Comparison of ENCODE assay signal across 10 cellular contexts in the genomic region with DNA sequence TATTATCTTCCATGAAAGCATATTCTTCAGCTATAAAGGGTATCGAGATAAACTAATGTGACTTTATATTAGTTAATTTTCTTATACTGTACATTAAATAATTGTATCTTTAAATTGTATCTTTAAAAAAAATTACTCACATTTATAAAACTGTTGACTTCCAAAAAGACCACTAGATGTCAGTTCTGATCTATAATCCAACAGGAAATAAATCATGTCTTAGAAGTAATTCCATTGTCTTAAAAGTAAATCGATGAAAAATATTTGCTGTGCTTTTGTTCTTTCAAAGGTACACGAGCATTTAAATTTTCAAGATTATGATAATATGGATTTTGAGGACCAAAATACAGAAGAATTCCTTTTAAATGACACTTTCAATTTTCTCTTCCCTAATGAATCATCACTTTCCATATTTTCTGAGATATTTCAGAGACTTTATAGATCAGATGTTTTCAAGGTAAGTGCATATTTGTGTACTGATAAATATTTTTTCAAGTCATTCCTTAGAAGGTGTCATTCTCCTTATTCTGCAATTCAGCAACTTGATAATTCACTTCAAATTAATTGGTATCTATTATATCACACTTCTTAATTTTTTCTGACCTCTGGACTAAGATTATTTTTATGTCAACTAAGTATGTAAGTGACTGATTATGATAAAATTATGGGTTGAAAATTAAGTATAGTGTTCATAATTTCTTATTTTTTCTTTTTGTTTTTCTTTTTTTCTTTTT.
DNase-seq lines count a peak whose midpoint lies in the region; ATAC-seq and TF ChIP-seq lines count a peak whose summit lies in the region.
"Had no signal": no experiment of that assay in that cellular context is flagged by ENCODE, and none has a peak within 500 bp of the region (broad histone marks: within the 10 kb centered on the region; RNA-seq: fewer than 3 reads in every experiment).

No MANE protein-coding gene starts in this region.

- 33 to 36% methylated on average over 3 of the region's 3 CpGs for WGBS in body of pancreas, 2 donors

- H3K4me1 ChIP-seq in body of pancreas = no peaks in the 10 kb centered on the region

- peak in 6 of 7 experiments; percentile 15 to 59 (median 48) for TF ChIP-seq CTCF in body of pancreas (IDR thresholded peaks at IDR 0.05)

- no peaks in the 10 kb centered on the region for H3K9me3 ChIP-seq in body of pancreas
- H3K9me3 ChIP-seq: BLaER1 treated with 17β-estradiol and CSF1 and Interleukin-3, amounts not matched to agents 10 nM and 100 nM had no signal

- intact Hi-C loops in body of pancreas (cut with DNase I) = no loop called here

- no peak overlapping the region for H3K4me3 ChIP-seq in body of pancreas
- H3K4me3 ChIP-seq: BLaER1 treated with 17β-estradiol and CSF1 and Interleukin-3, amounts not matched to agents 10 nM and 100 nM had no signal

- in situ Hi-C loops in G401 (cut with HindIII; ENCODE audit: low sequenced_read_pairs) = no loop called here

- no peak for TF ChIP-seq POLR2A in body of pancreas (IDR thresholded peaks at IDR 0.05)

- H3K27me3 ChIP-seq in body of pancreas = no peaks in the 10 kb centered on the region
- H3K27me3 ChIP-seq: BLaER1 treated with 17β-estradiol and CSF1 and Interleukin-3, amounts not matched to agents 10 nM and 100 nM had no signal

- no peaks in the 10 kb centered on the region for H3K36me3 ChIP-seq in body of pancreas (replicated peaks in 1 of 2; ENCODE audit: insufficient read depth in 1 of 2, low read depth in 2 of 2)
- H3K36me3 ChIP-seq: BLaER1 treated with 17β-estradiol and CSF1 and Interleukin-3, amounts not matched to agents 10 nM and 100 nM had no signal

- H3K27ac ChIP-seq in body of pancreas = no peak overlapping the region
- H3K27ac ChIP-seq: BLaER1 treated with 17β-estradiol and CSF1 and Interleukin-3, amounts not matched to agents 10 nM and 100 nM had no signal

- ATAC-seq in body of pancreas (no peak), GM19395 (IDR thresholded peaks at IDR 0.05; ENCODE audit: unreplicated experiment) (no peak)

- DNase-seq in NCI-H82 (lab: John Stamatoyannopoulos, UW) = peak; percentile 23
- DNase-seq in NCI-H82 treated with DMSO at 0.1 percent for 48 hours (lab: John Stamatoyannopoulos, UW; ENCODE audit: unreplicated experiment) = no peak
- peak in 2 of 3 experiments; percentile 20 to 68 for DNase-seq in NCI-H1417 (lab: John Stamatoyannopoulos, UW)
- DNase-seq in body of pancreas = no peak
- peak; percentile 18 for DNase-seq in pons (ENCODE audit: low spot score)
- DNase-seq in stimulated activated CD4-positive, alpha-beta T cell treated with anti-CD3 and anti-CD28 coated beads, Interleukin-4, amount 100 ng/mL, for 1 hour = no peak
- no peak for DNase-seq in G401 (ENCODE audit: low spot score)
- DNase-seq: mesendoderm had no signal

Comparison
In these comparisons a context has a peak if more than half of its experiments do, and no peak if none do; other contexts are left out.
1. DNase-seq: peak in NCI-H82 (single experiment), NCI-H1417 (2 of 3) and pons (single experiment); none in NCI-H82 treated with DMSO at 0.1 percent for 48 hours (single experiment), body of pancreas (0 of 4), stimulated activated CD4-positive, alpha-beta T cell treated with anti-CD3 and anti-CD28 coated beads, Interleukin-4, amount 100 ng/mL, for 1 hour (single experiment) and G401 (single experiment).